In genomic region chr21:37455504-37455911, GRCh38 we compare ENCODE assay signal across 1 cellular context.
TF ChIP-seq lines count a peak whose summit lies in the region.

No MANE protein-coding gene starts in this region.

TF ChIP-seq in GM23338, 12 proteins besides CTCF, POLR2A, EP300 and RAD21:
- TF ChIP-seq NANOG (IDR thresholded peaks at IDR 0.05; ENCODE audit: borderline replicate concordance) (no peak), STAT1 (IDR thresholded peaks at IDR 0.05; ENCODE audit: unreplicated experiment) (no peak)
